Comparison of ENCODE assay signal across 8 cellular contexts in genomic region chr16:30698816-30699614, GRCh38. TPM values are rescaled to one million over a fixed set of nuclear protein-coding genes. Genes with fewer than 3 reads are reported as not detected.
DNase-seq lines count a peak whose midpoint lies in the region; ATAC-seq, FAIRE-seq and TF ChIP-seq lines count a peak whose summit lies in the region.

Gene SRCAP (plus strand): TSS chr16:30699171. CDS start chr16:30700825, 1,654 bp downstream.

- H3K4me3 ChIP-seq in Loucy (ENCODE audit: low read length, poor library complexity, severe bottlenecking) (peak within 1 kb of the TSS; percentile 93), neural progenitor cell (peak within 1 kb of the TSS; percentile 89), stomach (peak within 1 kb of the TSS; percentile 74 to 98 (median 91))

- peak within 1 kb of the TSS; percentile 99 for H3K27ac ChIP-seq in foreskin keratinocyte
- peak within 1 kb of the TSS; percentile 99 for H3K27ac ChIP-seq in neural progenitor cell
- peak within 1 kb of the TSS; percentile 96 to 100 (median 100) for H3K27ac ChIP-seq in stomach

- intact Hi-C loops in stomach (cut with DNase I; ENCODE audit: low total_unique reads), result no loop called here

- H3K4me1 Mint-ChIP-seq in neural progenitor cell, result peaks cover 19% of the 10 kb centered on the region

- H3K4me1 ChIP-seq in Loucy (ENCODE audit: insufficient read depth, low read length, poor library complexity, severe bottlenecking) (peaks cover 28% of the 10 kb centered on the region), foreskin keratinocyte (peaks cover 6% of the 10 kb centered on the region), neural progenitor cell (peaks cover 8% of the 10 kb centered on the region), stomach (peaks cover 16 to 46% (median 30%) of the 10 kb centered on the region in 4 donors)

- 1% methylated on average over 24 to 57 of the region's 57 CpGs for WGBS in stomach, 5 donors

- no peaks in the 10 kb centered on the region for H3K9me3 ChIP-seq in Loucy (ENCODE audit: insufficient read depth, low read depth, low read length)
- H3K9me3 ChIP-seq in neural progenitor cell (ENCODE audit: low read depth), result no peaks in the 10 kb centered on the region
- no peaks in the 10 kb centered on the region for H3K9me3 ChIP-seq in stomach

- peak within 1 kb of the TSS; percentile 98 for H3K4me2 ChIP-seq in Loucy (ENCODE audit: low read depth, low read length, poor library complexity, severe bottlenecking)
- peak within 1 kb of the TSS; percentile 99 for H3K4me2 ChIP-seq in neural progenitor cell

- H3K4me3 Mint-ChIP-seq in neural progenitor cell, result peak within 1 kb of the TSS; percentile 99

- H3K79me2 ChIP-seq in Loucy (ENCODE audit: insufficient read depth, low read length) (peaks cover 46% of the 10 kb centered on the region), neural progenitor cell (ENCODE audit: low read depth) (peaks cover 41% of the 10 kb centered on the region)

- H3K36me3 Mint-ChIP-seq in neural progenitor cell, result peaks cover 19% of the 10 kb centered on the region

- peaks cover 28% of the 10 kb centered on the region for H4K20me1 ChIP-seq in Loucy (ENCODE audit: insufficient read depth, low read length, poor library complexity, severe bottlenecking)
- peaks cover 36% of the 10 kb centered on the region for H4K20me1 ChIP-seq in neural progenitor cell (ENCODE audit: low read depth)

- H3K9me2 ChIP-seq in Loucy (replicated peaks; ENCODE audit: low read depth, low read length), result no peaks in the 10 kb centered on the region

- H3K36me3 ChIP-seq in Loucy (ENCODE audit: insufficient read depth, low read length) (peaks cover 28% of the 10 kb centered on the region; the same call in 1 of the 2 replicates), neural progenitor cell (peaks cover 12% of the 10 kb centered on the region), stomach (peaks cover 34 to 40% (median 37%) of the 10 kb centered on the region in 4 donors)

- no peaks in the 10 kb centered on the region for H3K9me3 Mint-ChIP-seq in neural progenitor cell

- H3K27me3 Mint-ChIP-seq in neural progenitor cell (ENCODE audit: insufficient read depth, low read depth), result peaks cover 2% of the 10 kb centered on the region

- ATAC-seq in foreskin keratinocyte, result peak; percentile 23

- FAIRE-seq in H54 (lab: Jason Lieb, UNC), result no peak

- in situ Hi-C loops in SK-MEL-5 (cut with HindIII; ENCODE audit: low pct_unique_long_range_greater_than_20kb, low sequenced_read_pairs), result no loop called here

- TF ChIP-seq POLR2A in H54 (IDR thresholded peaks at IDR 0.05; ENCODE audit: low read depth, low read length) (peak; percentile 7; the same call in 1 of the 2 replicates), stomach (IDR thresholded peaks at IDR 0.05) (no peak)

- no peak for TF ChIP-seq EP300 in stomach (IDR thresholded peaks at IDR 0.05)

- peaks cover 4% of the 10 kb centered on the region for H3K27me3 ChIP-seq in Loucy (ENCODE audit: insufficient read depth, low read length, poor library complexity, severe bottlenecking)
- H3K27me3 ChIP-seq in foreskin keratinocyte, result no peaks in the 10 kb centered on the region
- peaks cover 3% of the 10 kb centered on the region for H3K27me3 ChIP-seq in neural progenitor cell
- H3K27me3 ChIP-seq in stomach, result no peaks in the 10 kb centered on the region

- no peak for TF ChIP-seq CTCF in Loucy (conservative IDR thresholded peaks at IDR 0.05; ENCODE audit: low read length)
- TF ChIP-seq CTCF in foreskin keratinocyte (conservative IDR thresholded peaks at IDR 0.05), result peak; percentile 0
- TF ChIP-seq CTCF in neural progenitor cell (IDR thresholded peaks at IDR 0.05), result no peak
- no peak for TF ChIP-seq CTCF in stomach (IDR thresholded peaks at IDR 0.05)

- DNase-seq in ELF-1 (ENCODE audit: low read depth, low spot score), result peak; percentile 91
- peak; percentile 81 for DNase-seq in H54 (ENCODE audit: insufficient read length, low spot score)
- peak; percentile 78 for DNase-seq in SK-MEL-5 (ENCODE audit: low read depth, low spot score)
- peak in 3 of 4 experiments; percentile 61 to 75 (median 70) for DNase-seq in activated naive CD4-positive, alpha-beta T cell (lab: John Stamatoyannopoulos, UW)
- peak; percentile 61 to 77 for DNase-seq in foreskin keratinocyte
- DNase-seq in neural progenitor cell (ENCODE audit: low spot score), result peak; percentile 94
- peak; percentile 87 for DNase-seq in stomach

- H3F3A ChIP-seq in Loucy (ENCODE audit: low read depth) (peaks cover 4% of the 10 kb centered on the region), neural progenitor cell (ENCODE audit: low read depth) (peaks cover 31% of the 10 kb centered on the region)

- peak within 1 kb of the TSS; percentile 84 for H2AFZ ChIP-seq in Loucy (ENCODE audit: low read length)
- no peak within 1 kb of the TSS for H2AFZ ChIP-seq in neural progenitor cell (replicated peaks)

- peak within 1 kb of the TSS; percentile 100 for H3K9ac ChIP-seq in Loucy (ENCODE audit: low read depth, low read length, poor library complexity, severe bottlenecking)
- peak within 1 kb of the TSS; percentile 97 for H3K9ac ChIP-seq in neural progenitor cell

- H3K27ac Mint-ChIP-seq in neural progenitor cell, result peak within 1 kb of the TSS; percentile 99

RNA-seq across cellular contexts. Expression of gene SRCAP, which starts in this region (rescaled TPM):
- total RNA-seq in SK-MEL-5 (2014; rRNA removed; shearing (Covaris generic)), result 5.8 and 9.4 TPM in 2 replicates
- 18.3 and 19.2 TPM in 2 replicates for polyA plus RNA-seq in SK-MEL-5 (2015; cell fraction: cytosol; rRNA removed)
- polyA plus RNA-seq in SK-MEL-5 (2015; cell fraction: nucleus; rRNA removed), result 10.2 and 19.4 TPM in 2 replicates
- total RNA-seq in foreskin keratinocyte (16.0 TPM in 2 replicates), neural progenitor cell (ENCODE audit: low replicate concordance) (4.6 and 8.8 TPM in 2 replicates), stomach (10 to 100 TPM; 23.3 to 70.1 (median 56.8) TPM)
- polyA plus RNA-seq in foreskin keratinocyte (0.60 and 0.96 TPM in 2 replicates), stomach (10 to 100 TPM in 1 of 3 donors, 1 to 10 TPM in 2; 1.2 to 12.1 (median 4.4) TPM)

Comparison
In these comparisons a context has a peak if more than half of its experiments do, and no peak if none do; other contexts are left out.
1. Peak in every context shown above with its lines: DNase-seq, ATAC-seq, H3K4me3 ChIP-seq and H3K27ac ChIP-seq.